ENCODE assay signal across 8 cellular contexts in the genomic region with DNA sequence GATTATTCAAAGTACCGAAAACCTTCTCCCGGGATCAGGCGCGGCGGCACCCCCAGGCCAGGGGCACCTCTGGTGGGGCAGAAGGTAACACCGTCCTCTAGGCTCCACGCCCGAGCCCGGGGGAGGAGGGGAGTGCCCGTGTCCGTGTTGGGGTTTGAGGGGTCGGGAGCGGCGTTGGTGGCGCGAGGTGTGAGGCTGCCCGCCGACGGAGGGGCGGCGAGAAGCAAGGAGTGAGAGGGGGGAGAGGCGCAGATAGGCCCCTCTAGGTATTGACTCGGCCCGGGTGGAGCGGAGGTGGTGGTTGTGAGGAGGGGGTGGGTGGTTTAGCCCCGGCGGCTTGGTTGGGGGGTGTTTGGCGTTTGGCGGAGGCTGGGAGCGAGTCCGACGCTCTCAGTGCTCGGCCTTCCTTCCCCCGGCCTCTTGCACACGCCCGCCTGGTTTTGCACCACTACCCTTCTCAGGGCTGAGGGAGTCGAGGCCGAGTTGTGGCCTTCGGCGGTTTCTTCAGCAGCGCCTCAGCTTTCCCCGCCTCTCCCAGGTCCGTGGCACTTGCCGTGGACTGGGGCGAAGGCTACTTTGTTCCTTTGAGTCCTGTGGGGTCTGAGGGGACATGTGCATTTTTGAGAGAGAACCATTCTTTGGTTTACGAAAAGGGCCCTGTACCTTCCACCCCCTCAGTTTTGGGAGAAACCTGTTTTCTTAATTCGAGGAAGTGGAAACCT. TPM values are rescaled to one million over a fixed set of nuclear protein-coding genes. Genes with fewer than 3 reads are reported as not detected.
A peak's percentile ranks its signal among the peaks of the same experiment; 100 is the strongest.
DNase-seq lines count a peak whose midpoint lies in the region; ATAC-seq, FAIRE-seq and TF ChIP-seq lines count a peak whose summit lies in the region.

No MANE protein-coding gene starts in this region.

- H3K4me1 ChIP-seq in A549: peaks cover 34% of the 10 kb centered on the region; the same call in 2 of the 3 replicates
- H3K4me1 ChIP-seq in endodermal cell (ENCODE audit: control insufficient read depth, insufficient read depth, low read length): no peaks in the 10 kb centered on the region
- peaks cover 49% of the 10 kb centered on the region for H3K4me1 ChIP-seq in mononuclear cell (ENCODE audit: insufficient read depth, low read length)
- H3K4me1 ChIP-seq in tibial nerve: peaks cover 0 to 44% (median 21%) of the 10 kb centered on the region in 4 donors

- H3K36me3 ChIP-seq in WERI-Rb-1: peaks cover 41% of the 10 kb centered on the region
- peaks cover 28% of the 10 kb centered on the region for H3K36me3 ChIP-seq in endodermal cell (ENCODE audit: control insufficient read depth, insufficient read depth, low read length)
- no peaks in the 10 kb centered on the region for H3K36me3 ChIP-seq in tibial nerve

- WGBS in A549 (ENCODE audit: missing lambda C conversion rate): 1% methylated on average over 31 of the region's 47 CpGs
- WGBS in endodermal cell (ENCODE audit: insufficient coverage in 1 of 2, insufficient read length in 1 of 2), 2 experiments: 0% methylated on average over 16 to 47 of the region's 47 CpGs
- 0% methylated on average over 33 to 47 of the region's 47 CpGs for WGBS in tibial nerve, 2 donors

- TF ChIP-seq CTCF in A549 (IDR thresholded peaks at IDR 0.05) (no peak), WERI-Rb-1 (IDR thresholded peaks at IDR 0.05; ENCODE audit: low read depth, low read length) (no peak), endodermal cell (conservative IDR thresholded peaks at IDR 0.05) (no peak), tibial nerve (IDR thresholded peaks at IDR 0.05) (peak in 2 of 5 experiments; percentile 30 to 38)

- H3K9me3 ChIP-seq in A549 (no peaks in the 10 kb centered on the region), WERI-Rb-1 (ENCODE audit: severe bottlenecking) (no peaks in the 10 kb centered on the region), endodermal cell (ENCODE audit: control insufficient read depth, low read length) (no peaks in the 10 kb centered on the region), mononuclear cell (ENCODE audit: low read depth, low read length) (no peaks in the 10 kb centered on the region), tibial nerve (no peaks in the 10 kb centered on the region)

- ATAC-seq in A549: peak; percentile 44
- ATAC-seq in HG03442 (IDR thresholded peaks at IDR 0.05; ENCODE audit: unreplicated experiment): peak; percentile 0

- H3K9me3 Mint-ChIP-seq in endodermal cell: no peaks in the 10 kb centered on the region

- peaks cover 31% of the 10 kb centered on the region for H3K36me3 Mint-ChIP-seq in endodermal cell (ENCODE audit: low read depth)

- H3K27me3 Mint-ChIP-seq in endodermal cell (ENCODE audit: insufficient read depth): no peaks in the 10 kb centered on the region

- DNase-seq in A549 (ENCODE audit: low read depth in 1 of 2, low spot score in 1 of 2): peak in 1 of 2 experiments; percentile 36
- DNase-seq in GM12891 (ENCODE audit: insufficient read length, low spot score): no peak
- DNase-seq in WERI-Rb-1: no peak
- DNase-seq in endodermal cell: no peak
- no peak for DNase-seq in tibial nerve (ENCODE audit: low spot score in 2 of 2)
- DNase-seq in RCC 7860 (ENCODE audit: low spot score): no peak

- no peak for TF ChIP-seq EP300 in A549 (IDR thresholded peaks at IDR 0.05)
- no peak for TF ChIP-seq EP300 in tibial nerve (IDR thresholded peaks at IDR 0.05)

- TF ChIP-seq POLR2A in A549 (IDR thresholded peaks at IDR 0.05; ENCODE audit: low read length) (peak; percentile 36; the same call in 1 of the 2 replicates), GM12891 (IDR thresholded peaks at IDR 0.05; ENCODE audit: low read depth, low read length) (peak; percentile 49), tibial nerve (IDR thresholded peaks at IDR 0.05) (no peak)

- FAIRE-seq in A549 (lab: Jason Lieb, UNC) (no peak), GM12891 (lab: Jason Lieb, UNC) (no peak), RCC 7860 (lab: Jason Lieb, UNC) (no peak)

- TF ChIP-seq RAD21 in A549 (conservative IDR thresholded peaks at IDR 0.05 in 1 of 2, IDR thresholded peaks at IDR 0.05 in 1 of 2): no peak

- H3K4me2 ChIP-seq in A549: peak overlapping the region; percentile 92

- peak overlapping the region; percentile 99 for H3K9ac ChIP-seq in endodermal cell (ENCODE audit: extremely low read depth, low read length, poor library complexity, severe bottlenecking)

- H3K4me3 ChIP-seq in A549 (peak overlapping the region; percentile 57), WERI-Rb-1 (ENCODE audit: low read depth, low read length) (peak overlapping the region; percentile 100), endodermal cell (ENCODE audit: low read length) (peak overlapping the region; percentile 100), mononuclear cell (ENCODE audit: low read length) (peak overlapping the region; percentile 97), tibial nerve (peak overlapping the region; percentile 81 to 98 (median 85))

- POLR2A ChIA-PET in A549 (lab: Yijun Ruan, JAX): interaction anchor here (0.6 to 1.5 kb wide), 7 partner anchors 11 to 336 kb away, joined by 3 to 20 read pairs (median 4); a partner anchor contains a TSS

- H3K4me3 Mint-ChIP-seq in endodermal cell: peak overlapping the region; percentile 99

- peak overlapping the region; percentile 87 to 97 for H3K27ac ChIP-seq in A549
- peak overlapping the region; percentile 100 for H3K27ac ChIP-seq in WERI-Rb-1
- peak overlapping the region; percentile 100 for H3K27ac ChIP-seq in endodermal cell (ENCODE audit: low read depth, low read length)
- peak overlapping the region; percentile 98 to 100 (median 99) for H3K27ac ChIP-seq in tibial nerve

- no peaks in the 10 kb centered on the region for H3K27me3 ChIP-seq in WERI-Rb-1 (ENCODE audit: insufficient read depth, low read depth, severe bottlenecking)
- H3K27me3 ChIP-seq in endodermal cell (ENCODE audit: control insufficient read depth, insufficient read depth, low read length, poor library complexity, severe bottlenecking): no peaks in the 10 kb centered on the region
- H3K27me3 ChIP-seq in mononuclear cell (ENCODE audit: insufficient read depth, low read length): no peaks in the 10 kb centered on the region
- H3K27me3 ChIP-seq in tibial nerve: no peaks in the 10 kb centered on the region

- peak overlapping the region; percentile 98 for H3K27ac Mint-ChIP-seq in endodermal cell

- H3K4me1 Mint-ChIP-seq in endodermal cell: peaks cover 26% of the 10 kb centered on the region

- CTCF ChIA-PET in A549 (lab: Yijun Ruan, JAX): interaction anchor here (1.0 to 1.3 kb wide), 2 partner anchors 46 to 1239 kb away, joined by 4 to 7 read pairs; no protein-coding TSS in a partner anchor

TF ChIP-seq in A549, 52 proteins besides CTCF, POLR2A, EP300 and RAD21 (continues in another document):
- TF ChIP-seq HOXB5 (CRISPR knock-in tag; IDR thresholded peaks at IDR 0.05) (no peak), BHLHE40 (IDR thresholded peaks at IDR 0.05; ENCODE audit: low read depth, low read length) (no peak), KDM5A (IDR thresholded peaks at IDR 0.05) (0 out of 2 replicates have a peak, but pooled peaks have one; percentile 28), HOXB13 (CRISPR knock-in tag; IDR thresholded peaks at IDR 0.05; ENCODE audit: low read depth) (no peak), JUN (IDR thresholded peaks at IDR 0.05) (peak; percentile 32 to 42; a peak in 1 of 5 replicates), MAZ (IDR thresholded peaks at IDR 0.05; ENCODE audit: borderline replicate concordance, low read depth, low read length) (no peak), PHF8 (IDR thresholded peaks at IDR 0.05; ENCODE audit: borderline replicate concordance, low read depth) (peak; percentile 86; the same call in 1 of the 2 replicates), HEYL (CRISPR knock-in tag; IDR thresholded peaks at IDR 0.05) (no peak)
- TF ChIP-seq, protein P1, sequence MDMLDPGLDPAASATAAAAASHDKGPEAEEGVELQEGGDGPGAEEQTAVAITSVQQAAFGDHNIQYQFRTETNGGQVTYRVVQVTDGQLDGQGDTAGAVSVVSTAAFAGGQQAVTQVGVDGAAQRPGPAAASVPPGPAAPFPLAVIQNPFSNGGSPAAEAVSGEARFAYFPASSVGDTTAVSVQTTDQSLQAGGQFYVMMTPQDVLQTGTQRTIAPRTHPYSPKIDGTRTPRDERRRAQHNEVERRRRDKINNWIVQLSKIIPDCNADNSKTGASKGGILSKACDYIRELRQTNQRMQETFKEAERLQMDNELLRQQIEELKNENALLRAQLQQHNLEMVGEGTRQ (IDR thresholded peaks at IDR 0.05): no peak

TF ChIP-seq in GM12891, 5 proteins besides CTCF, POLR2A, EP300 and RAD21:
- no peak for TF ChIP-seq POU2F2 (IDR thresholded peaks at IDR 0.05; ENCODE audit: low read depth, low read length)
- no peak for TF ChIP-seq TAF1 (IDR thresholded peaks at IDR 0.05; ENCODE audit: low read depth, low read length)
- TF ChIP-seq PAX5 (IDR thresholded peaks at IDR 0.05; ENCODE audit: insufficient read depth, low read length, severe bottlenecking): no peak
- TF ChIP-seq POLR2AphosphoS5 (IDR thresholded peaks at IDR 0.05; ENCODE audit: low read depth, low read length): no peak; the same call in 1 of the 2 replicates
- no peak for TF ChIP-seq SPI1 (IDR thresholded peaks at IDR 0.05; ENCODE audit: low read depth, low read length)

RNA-seq across cellular contexts. Expression of a gene that starts 0.4 kb away (rescaled TPM):
- polyA plus RNA-seq in A549 (2011; rRNA removed) (58.3 and 86.0 TPM in 2 replicates), A549 (2017; fragmentation: RNase III; extraction: RNeasy Plus Mini Kit Qiagen cat#74134 plus additional on column Dnase treatment) (31.0 to 33.7 TPM (median 32.8 TPM) in 3 replicates)
- polyA plus RNA-seq in A549 (2012; cell fraction: cytosol; rRNA removed): 10.4 and 11.9 TPM in 2 replicates
- 5.9 and 10.2 TPM in 2 replicates for polyA plus RNA-seq in A549 (2012; cell fraction: nucleus; rRNA removed)
- polyA minus RNA-seq in A549 (2011; rRNA and poly(A)+ RNA removed): 14.7 and 14.8 TPM in 2 replicates
- polyA plus RNA-seq in GM12891 (2012; ENCODE audit: low read depth, missing spikeins): 31.2 TPM
- total RNA-seq in endodermal cell (100 to 1,000 TPM; 109 to 124 TPM), mononuclear cell (218 TPM), tibial nerve (100 to 1,000 TPM in 1 of 4 donors, 10 to 100 TPM in 3; 74.3 to 107 (median 84.9) TPM)
- polyA plus RNA-seq in endodermal cell (2013, experiment 1 of 2): 90.3 TPM
- polyA plus RNA-seq in endodermal cell (2013, experiment 2 of 2): 95.6 TPM

Comparison
In these comparisons a context has a peak if more than half of its experiments do, and no peak if none do; other contexts are left out.
1. POLR2A ChIP-seq: peak in A549 (single experiment) and GM12891 (single experiment); none in tibial nerve (0 of 2).
2. Peak in every context shown above with its lines, with median percentiles within 50 percentile points of each other: H3K27ac ChIP-seq and H3K4me3 ChIP-seq.